In genomic region chr5:151202381-151203139, GRCh38 we compare ENCODE assay signal across 9 cellular contexts. TPM values are rescaled to one million over a fixed set of nuclear protein-coding genes. Genes with fewer than 3 reads are reported as not detected.
DNase-seq lines count a peak whose midpoint lies in the region; ATAC-seq and TF ChIP-seq lines count a peak whose summit lies in the region.
"Had no signal": no experiment of that assay in that cellular context is flagged by ENCODE, and none has a peak within 500 bp of the region (broad histone marks: within the 10 kb centered on the region; RNA-seq: fewer than 3 reads in every experiment).

No MANE protein-coding gene starts in this region.

- H3K9me3 Mint-ChIP-seq in CD8-positive, alpha-beta memory T cell, result no peaks in the 10 kb centered on the region
- H3K9me3 Mint-ChIP-seq in activated naive CD8-positive, alpha-beta T cell treated with anti-CD3 and anti-CD28 coated beads, Interleukin-2, amount 50 U/mL, for 24 hours, result no peaks in the 10 kb centered on the region
- no peaks in the 10 kb centered on the region for H3K9me3 Mint-ChIP-seq in WTC11

- DNase-seq in CD8-positive, alpha-beta memory T cell, result peak in 3 of 5 donors; percentile 32 to 60 (median 38)
- DNase-seq in MG63 (peak; percentile 69), mesenteric fat pad (ENCODE audit: low spot score) (peak; percentile 65), NCI-H1092 (lab: John Stamatoyannopoulos, UW) (no peak), putamen (ENCODE audit: low spot score) (no peak), coronary artery (ENCODE audit: low spot score) (no peak), WTC11 (ENCODE audit: low spot score) (no peak)
- DNase-seq in activated naive CD8-positive, alpha-beta T cell treated with anti-CD3 and anti-CD28 coated beads, Interleukin-2, amount 50 U/mL, for 24 hours, result peak; percentile 46
- DNase-seq: NCI-H1417 had no signal

- H3K36me3 ChIP-seq in CD8-positive, alpha-beta memory T cell (ENCODE audit: insufficient read depth, low read length), result peaks cover 15% of the 10 kb centered on the region
- H3K36me3 ChIP-seq in MG63, result no peaks in the 10 kb centered on the region

- H3K36me3 Mint-ChIP-seq in CD8-positive, alpha-beta memory T cell, result peaks cover 0 to 63% (median 10%) of the 10 kb centered on the region in 3 donors
- peaks cover 20% of the 10 kb centered on the region for H3K36me3 Mint-ChIP-seq in activated naive CD8-positive, alpha-beta T cell treated with anti-CD3 and anti-CD28 coated beads, Interleukin-2, amount 50 U/mL, for 24 hours (ENCODE audit: low read depth)
- H3K36me3 Mint-ChIP-seq in WTC11, result no peaks in the 10 kb centered on the region

- no peaks in the 10 kb centered on the region for H3K27me3 ChIP-seq in CD8-positive, alpha-beta memory T cell (ENCODE audit: insufficient read depth, low read length, poor library complexity, severe bottlenecking)
- 0 out of 2 replicates have a peak, but pooled peaks cover 8% of the 10 kb centered on the region for H3K27me3 ChIP-seq in MG63

- H3K4me1 Mint-ChIP-seq in CD8-positive, alpha-beta memory T cell, result peaks cover 36 to 58% (median 41%) of the 10 kb centered on the region in 3 donors
- H3K4me1 Mint-ChIP-seq in activated naive CD8-positive, alpha-beta T cell treated with anti-CD3 and anti-CD28 coated beads, Interleukin-2, amount 50 U/mL, for 24 hours, result peaks cover 53% of the 10 kb centered on the region
- no peaks in the 10 kb centered on the region for H3K4me1 Mint-ChIP-seq in WTC11

- H3K4me1 ChIP-seq in CD8-positive, alpha-beta memory T cell (ENCODE audit: insufficient read depth, low read length), result peaks cover 29% of the 10 kb centered on the region

- peak overlapping the region in 6 of 7 donors; percentile 23 to 74 (median 59) for H3K4me3 Mint-ChIP-seq in CD8-positive, alpha-beta memory T cell
- peak overlapping the region; percentile 25 for H3K4me3 Mint-ChIP-seq in activated naive CD8-positive, alpha-beta T cell treated with anti-CD3 and anti-CD28 coated beads, Interleukin-2, amount 50 U/mL, for 24 hours
- H3K4me3 Mint-ChIP-seq in WTC11, result no peak overlapping the region

- H3K4me3 ChIP-seq in CD8-positive, alpha-beta memory T cell (ENCODE audit: low read length), result no peak overlapping the region
- H3K4me3 ChIP-seq in MG63 (no peak overlapping the region), coronary artery (no peak overlapping the region)

- no peak overlapping the region for H3K27ac ChIP-seq in CD8-positive, alpha-beta memory T cell (ENCODE audit: low read depth, low read length)
- no peak overlapping the region for H3K27ac ChIP-seq in coronary artery

- TF ChIP-seq CTCF in coronary artery (IDR thresholded peaks at IDR 0.05), result no peak
- TF ChIP-seq CTCF in WTC11 (IDR thresholded peaks at IDR 0.05), result no peak

- H3K27ac Mint-ChIP-seq in CD8-positive, alpha-beta memory T cell, result peak overlapping the region; percentile 86 to 99 (median 90)
- peak overlapping the region; percentile 79 for H3K27ac Mint-ChIP-seq in activated naive CD8-positive, alpha-beta T cell treated with anti-CD3 and anti-CD28 coated beads, Interleukin-2, amount 50 U/mL, for 24 hours
- no peak overlapping the region for H3K27ac Mint-ChIP-seq in WTC11

- peak; percentile 100 for ATAC-seq in activated naive CD8-positive, alpha-beta T cell treated with anti-CD3 and anti-CD28 coated beads, Interleukin-2, amount 50 U/mL, for 24 hours
- no peak for ATAC-seq in WTC11

- no peaks in the 10 kb centered on the region for H3K27me3 Mint-ChIP-seq in CD8-positive, alpha-beta memory T cell
- no peaks in the 10 kb centered on the region for H3K27me3 Mint-ChIP-seq in activated naive CD8-positive, alpha-beta T cell treated with anti-CD3 and anti-CD28 coated beads, Interleukin-2, amount 50 U/mL, for 24 hours
- H3K27me3 Mint-ChIP-seq in WTC11 (ENCODE audit: low read depth), result no peaks in the 10 kb centered on the region

- CTCF ChIA-PET in CD8-positive, alpha-beta memory T cell (lab: Charles Lee), result interaction anchor here (0.7 to 3.4 kb wide), 10 partner anchors 9 to 149 kb away, joined by 3 to 13 read pairs (median 3); no protein-coding TSS in a partner anchor
- CTCF ChIA-PET in WTC11 (lab: Charles Lee), result no interaction called here

- POLR2A ChIA-PET in CD8-positive, alpha-beta memory T cell (lab: Charles Lee), result interaction anchor here (0.6 to 1.9 kb wide), 8 partner anchors 11 to 194 kb away, joined by 3 to 7 read pairs (median 4); partner anchors contain the start of gene ANXA6
- POLR2A ChIA-PET in WTC11 (lab: Charles Lee), result no interaction called here

- no peaks in the 10 kb centered on the region for H3K9me3 ChIP-seq in CD8-positive, alpha-beta memory T cell (ENCODE audit: low read length)
- H3K9me3 ChIP-seq in MG63, result no peaks in the 10 kb centered on the region

TF ChIP-seq in WTC11, 78 proteins besides CTCF, POLR2A, EP300 and RAD21:
- TF ChIP-seq PRRX2 (CRISPR knock-in tag; IDR thresholded peaks at IDR 0.05), result no peak
- TF ChIP-seq MYBL2 (CRISPR knock-in tag; IDR thresholded peaks at IDR 0.05), result no peak
- no peak for TF ChIP-seq CDX4 (CRISPR knock-in tag; IDR thresholded peaks at IDR 0.05; ENCODE audit: borderline replicate concordance)
- TF ChIP-seq TEAD4 (CRISPR knock-in tag; IDR thresholded peaks at IDR 0.05), result no peak
- no peak for TF ChIP-seq ZNF219 (CRISPR knock-in tag; IDR thresholded peaks at IDR 0.05; ENCODE audit: borderline replicate concordance)
- TF ChIP-seq NR1H2 (CRISPR knock-in tag; IDR thresholded peaks at IDR 0.05), result no peak
- TF ChIP-seq NR3C1 (CRISPR knock-in tag; conservative IDR thresholded peaks at IDR 0.05; ENCODE audit: low read depth), result no peak
- TF ChIP-seq AR (CRISPR knock-in tag; IDR thresholded peaks at IDR 0.05), result no peak

RNA-seq across cellular contexts. Expression of gene CCDC69, which starts 21.3 kb away (rescaled TPM):
- 10 to 100 TPM; 47.9 to 50.5 TPM for total RNA-seq in CD8-positive, alpha-beta memory T cell
- polyA plus RNA-seq in CD8-positive, alpha-beta memory T cell, result 134 TPM
- 0.27 and 0.40 TPM in 2 replicates for total RNA-seq in MG63 (2014; rRNA removed; shearing (Covaris generic); ENCODE audit: low replicate concordance)
- total RNA-seq in mesenteric fat pad (184 TPM), WTC11 (2021) (8.2 to 12.4 TPM (median 8.6 TPM) in 3 replicates)

RNA-seq across cellular contexts. Expression of gene ANXA6, which starts 45.0 kb away (rescaled TPM):
- 100 to 1,000 TPM; 452 to 459 TPM for total RNA-seq in CD8-positive, alpha-beta memory T cell
- 351 TPM for polyA plus RNA-seq in CD8-positive, alpha-beta memory T cell
- 222 and 331 TPM in 2 replicates for total RNA-seq in MG63 (2014; rRNA removed; shearing (Covaris generic); ENCODE audit: low replicate concordance)
- total RNA-seq in mesenteric fat pad, result 631 TPM
- total RNA-seq in WTC11 (2021), result 92.8 to 95.4 TPM (median 92.9 TPM) in 3 replicates

RNA-seq across cellular contexts. Expression of gene GM2A, which starts 50.4 kb away (rescaled TPM):
- total RNA-seq in CD8-positive, alpha-beta memory T cell, result 10 to 100 TPM; 12.7 to 14.9 TPM
- 4.7 TPM for polyA plus RNA-seq in CD8-positive, alpha-beta memory T cell
- total RNA-seq in MG63 (2014; rRNA removed; shearing (Covaris generic); ENCODE audit: low replicate concordance), result 12.9 and 15.7 TPM in 2 replicates
- 38.7 TPM for total RNA-seq in mesenteric fat pad
- 33.1 to 36.2 TPM (median 33.2 TPM) in 3 replicates for total RNA-seq in WTC11 (2021)

Comparison
In these comparisons a context has a peak if more than half of its experiments do, and no peak if none do; other contexts are left out.
1. DNase-seq: peak in CD8-positive, alpha-beta memory T cell (3 of 5), MG63 (single experiment), activated naive CD8-positive, alpha-beta T cell treated with anti-CD3 and anti-CD28 coated beads, Interleukin-2, amount 50 U/mL, for 24 hours (single experiment) and mesenteric fat pad (single experiment); none in NCI-H1092 (single experiment), putamen (single experiment), coronary artery (single experiment) and WTC11 (single experiment).